ENCODE assay signal across 14 cellular contexts in genomic region chr11:68142441-68143309, GRCh38. TPM values are rescaled to one million over a fixed set of nuclear protein-coding genes. Genes with fewer than 3 reads are reported as not detected.
DNase-seq lines count a peak whose midpoint lies in the region; ATAC-seq and TF ChIP-seq lines count a peak whose summit lies in the region.
"Had no signal": no experiment of that assay in that cellular context is flagged by ENCODE, and none has a peak within 500 bp of the region (broad histone marks: within the 10 kb centered on the region; RNA-seq: fewer than 3 reads in every experiment).

No MANE protein-coding gene starts in this region.

- H3K27ac ChIP-seq in VCaP (peak overlapping the region; percentile 100; the same call in 1 of the 2 replicates), esophagus squamous epithelium (peak overlapping the region in 3 of 4 donors; percentile 17 to 79 (median 68))
- H3K27ac ChIP-seq: coronary artery, thoracic aorta had no signal

- no peak for DNase-seq in activated CD8-positive, alpha-beta memory T cell treated with anti-CD3 and anti-CD28 coated beads, Interleukin-2, amount 10 ng/mL, durations not matched to agents 7 days and 5 days
- DNase-seq in activated CD8-positive, alpha-beta memory T cell treated with anti-CD3 and anti-CD28 coated beads, Interleukin-2, amount 50 U/mL, for 4 hours, result no peak
- DNase-seq in esophagus squamous epithelium (lab: John Stamatoyannopoulos, UW), result no peak
- DNase-seq in stimulated activated naive CD8-positive, alpha-beta T cell treated with anti-CD3 and anti-CD28 coated beads, Interleukin-15, amount 100 ng/mL, for 72 hours, result no peak
- DNase-seq in GM13976 (ENCODE audit: low spot score), result no peak
- no peak for DNase-seq in glomerular visceral epithelial cell (ENCODE audit: extremely low spot score)
- DNase-seq: kidney glomerular epithelial cell, NCI-H524 treated with DMSO at 0.1 percent for 48 hours had no signal

- intact Hi-C loops in esophagus squamous epithelium (cut with DNase I), result no loop called here

- H3K27me3 ChIP-seq in esophagus squamous epithelium, result no peaks in the 10 kb centered on the region

- ATAC-seq in activated CD8-positive, alpha-beta memory T cell treated with anti-CD3 and anti-CD28 coated beads, Interleukin-2, amount 10 ng/mL, durations not matched to agents 7 days and 5 days, result peak; percentile 8
- peak; percentile 52 for ATAC-seq in stimulated activated naive CD8-positive, alpha-beta T cell treated with anti-CD3 and anti-CD28 coated beads, Interleukin-15, amount 100 ng/mL, for 72 hours
- no peak for ATAC-seq in HG02759 (IDR thresholded peaks at IDR 0.05; ENCODE audit: unreplicated experiment)
- ATAC-seq: PC-3 had no signal

- peak overlapping the region in 1 of 4 donors; percentile 12 for H3K4me3 ChIP-seq in esophagus squamous epithelium
- H3K4me3 ChIP-seq: coronary artery, thoracic aorta had no signal

- H3K9me3 ChIP-seq in esophagus squamous epithelium, result no peaks in the 10 kb centered on the region
- H3K9me3 ChIP-seq: Caco-2, thoracic aorta had no signal

- no peaks in the 10 kb centered on the region for H3K9me3 Mint-ChIP-seq in activated CD8-positive, alpha-beta memory T cell treated with anti-CD3 and anti-CD28 coated beads, Interleukin-2, amount 10 ng/mL, durations not matched to agents 7 days and 5 days (ENCODE audit: low read depth)
- no peaks in the 10 kb centered on the region for H3K9me3 Mint-ChIP-seq in stimulated activated naive CD8-positive, alpha-beta T cell treated with anti-CD3 and anti-CD28 coated beads, Interleukin-15, amount 100 ng/mL, for 72 hours

- TF ChIP-seq CTCF in VCaP (conservative IDR thresholded peaks at IDR 0.05), result no peak
- no peak for TF ChIP-seq CTCF in esophagus squamous epithelium (IDR thresholded peaks at IDR 0.05)
- TF ChIP-seq CTCF in GM13976 (IDR thresholded peaks at IDR 0.05; ENCODE audit: borderline replicate concordance, control extremely low read depth, extremely low read depth, insufficient read depth, missing control alignments), result no peak

- peak overlapping the region; percentile 63 for H3K27ac Mint-ChIP-seq in activated CD8-positive, alpha-beta memory T cell treated with anti-CD3 and anti-CD28 coated beads, Interleukin-2, amount 10 ng/mL, durations not matched to agents 7 days and 5 days
- H3K27ac Mint-ChIP-seq in stimulated activated naive CD8-positive, alpha-beta T cell treated with anti-CD3 and anti-CD28 coated beads, Interleukin-15, amount 100 ng/mL, for 72 hours, result peak overlapping the region; percentile 81 to 94

- H3K27me3 Mint-ChIP-seq in activated CD8-positive, alpha-beta memory T cell treated with anti-CD3 and anti-CD28 coated beads, Interleukin-2, amount 10 ng/mL, durations not matched to agents 7 days and 5 days, result no peaks in the 10 kb centered on the region
- H3K27me3 Mint-ChIP-seq in stimulated activated naive CD8-positive, alpha-beta T cell treated with anti-CD3 and anti-CD28 coated beads, Interleukin-15, amount 100 ng/mL, for 72 hours, result no peaks in the 10 kb centered on the region

- H3K4me3 Mint-ChIP-seq in activated CD8-positive, alpha-beta memory T cell treated with anti-CD3 and anti-CD28 coated beads, Interleukin-2, amount 10 ng/mL, durations not matched to agents 7 days and 5 days, result no peak overlapping the region
- H3K4me3 Mint-ChIP-seq in stimulated activated naive CD8-positive, alpha-beta T cell treated with anti-CD3 and anti-CD28 coated beads, Interleukin-15, amount 100 ng/mL, for 72 hours, result peak overlapping the region in 1 of 2 donors; percentile 54

- WGBS in esophagus squamous epithelium, 2 donors, result 50 to 80% methylated on average over 2 to 5 of the region's 16 CpGs

- no peaks in the 10 kb centered on the region for H3K36me3 Mint-ChIP-seq in activated CD8-positive, alpha-beta memory T cell treated with anti-CD3 and anti-CD28 coated beads, Interleukin-2, amount 10 ng/mL, durations not matched to agents 7 days and 5 days

- H3K4me1 ChIP-seq in esophagus squamous epithelium, result peaks cover 0 to 55% (median 33%) of the 10 kb centered on the region in 3 donors

- CTCF ChIA-PET in activated CD8-positive, alpha-beta memory T cell treated with anti-CD3 and anti-CD28 coated beads, Interleukin-2, amount 10 ng/mL, durations not matched to agents 7 days and 5 days (lab: Charles Lee), result no interaction called here

- H3K4me1 Mint-ChIP-seq in activated CD8-positive, alpha-beta memory T cell treated with anti-CD3 and anti-CD28 coated beads, Interleukin-2, amount 10 ng/mL, durations not matched to agents 7 days and 5 days, result peaks cover 16% of the 10 kb centered on the region
- peaks cover 28% of the 10 kb centered on the region for H3K4me1 Mint-ChIP-seq in stimulated activated naive CD8-positive, alpha-beta T cell treated with anti-CD3 and anti-CD28 coated beads, Interleukin-15, amount 100 ng/mL, for 72 hours

- in situ Hi-C loops in GM13976 (cut with MboI; ENCODE audit: low sequenced_read_pairs, unreplicated experiment), result no loop called here

- no peaks in the 10 kb centered on the region for H3K36me3 ChIP-seq in esophagus squamous epithelium
- H3K36me3 ChIP-seq: thoracic aorta had no signal

- TF ChIP-seq POLR2A in esophagus squamous epithelium (IDR thresholded peaks at IDR 0.05), result no peak

RNA-seq across cellular contexts. Expression of gene CHKA, which starts 21.5 kb away (rescaled TPM):
- total RNA-seq in activated CD8-positive, alpha-beta memory T cell treated with anti-CD3 and anti-CD28 coated beads, Interleukin-2, amount 10 ng/mL, durations not matched to agents 7 days and 5 days, result 10 to 100 TPM in 1 of 2 experiments, 1 to 10 TPM in 1; 5.3 to 12.9 TPM
- 10 to 100 TPM in 1 of 4 donors, 1 to 10 TPM in 3; 1.1 to 13.0 (median 4.2) TPM for total RNA-seq in esophagus squamous epithelium
